Comparison of ENCODE assay signal across 2 cellular contexts in genomic region chr14:75647650-75648049, GRCh38.
TF ChIP-seq lines count a peak whose summit lies in the region.

No MANE protein-coding gene starts in this region.

TF ChIP-seq in HCT116, 20 proteins besides CTCF, POLR2A, EP300 and RAD21:
- no peak for TF ChIP-seq CBX3 (IDR thresholded peaks at IDR 0.05; ENCODE audit: low read depth)
- no peak for TF ChIP-seq MAX (IDR thresholded peaks at IDR 0.05)
- TF ChIP-seq ELF1 (IDR thresholded peaks at IDR 0.05; ENCODE audit: borderline replicate concordance, low read depth), result no peak
- no peak for TF ChIP-seq SIN3A (IDR thresholded peaks at IDR 0.05; ENCODE audit: low read depth)
- TF ChIP-seq EZH2 (IDR thresholded peaks at IDR 0.05), result no peak
- TF ChIP-seq ZNF274 (IDR thresholded peaks at IDR 0.05; ENCODE audit: low read depth, low read length), result no peak
- no peak for TF ChIP-seq POLR2AphosphoS5 (IDR thresholded peaks at IDR 0.05; ENCODE audit: low read depth, low read length)
- TF ChIP-seq YY1 (IDR thresholded peaks at IDR 0.05; ENCODE audit: extremely low read depth, insufficient replicate concordance, low read depth, low read length), result no peak
- TF ChIP-seq ATF3 (IDR thresholded peaks at IDR 0.05), result no peak
- no peak for TF ChIP-seq EZH2phosphoT487 (IDR thresholded peaks at IDR 0.05; ENCODE audit: borderline replicate concordance)
TF ChIP-seq in HCT116: peak in this region for 0.

TF ChIP-seq in K562, 482 proteins besides CTCF, POLR2A, EP300 and RAD21:
- TF ChIP-seq CEBPG (CRISPR knock-in tag; IDR thresholded peaks at IDR 0.05), result no peak
- no peak for TF ChIP-seq CEBPG (tag; conservative IDR thresholded peaks at IDR 0.05 in 1 of 2, IDR thresholded peaks at IDR 0.05 in 1 of 2)
- no peak for TF ChIP-seq ARHGAP35 (IDR thresholded peaks at IDR 0.05; ENCODE audit: partially characterized antibody)
- no peak for TF ChIP-seq SMARCA5 (IDR thresholded peaks at IDR 0.05)
- TF ChIP-seq C11orf30 (IDR thresholded peaks at IDR 0.05; ENCODE audit: low read depth), result no peak
- TF ChIP-seq ZBTB43 (CRISPR knock-in tag; IDR thresholded peaks at IDR 0.05), result no peak
- no peak for TF ChIP-seq NR2C1 (IDR thresholded peaks at IDR 0.05)
- no peak for TF ChIP-seq NR2C1 (tag; IDR thresholded peaks at IDR 0.05)
- TF ChIP-seq EP400 (IDR thresholded peaks at IDR 0.05), result no peak
- no peak for TF ChIP-seq PCBP2 (IDR thresholded peaks at IDR 0.05; ENCODE audit: low read depth, low read length, poor library complexity, severe bottlenecking)
- no peak for TF ChIP-seq SRSF1 (IDR thresholded peaks at IDR 0.05; ENCODE audit: low read depth, low read length)
- TF ChIP-seq CC2D1A (IDR thresholded peaks at IDR 0.05), result no peak
